In the genomic region with DNA sequence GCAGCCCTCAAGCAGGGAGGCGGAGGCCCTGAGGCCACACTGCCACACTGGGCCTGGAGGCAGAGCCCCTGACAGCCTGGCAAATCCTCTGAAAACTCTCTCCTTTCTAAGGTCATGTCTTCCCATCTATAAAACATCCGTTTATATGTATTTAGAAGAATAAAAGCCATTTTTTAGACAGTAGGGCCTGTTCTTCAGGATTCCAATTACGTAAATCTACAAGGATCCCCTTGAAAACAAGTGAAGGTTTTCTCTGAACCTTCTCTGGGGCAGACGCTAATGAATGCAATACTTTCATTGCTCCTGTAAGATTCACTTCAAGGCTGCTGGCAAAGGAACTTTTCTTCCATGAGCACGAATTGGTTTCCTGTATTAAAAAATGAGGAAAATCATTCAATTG, we compare ENCODE assay signal across 19 cellular contexts. TPM values are rescaled to one million over a fixed set of nuclear protein-coding genes. Genes with fewer than 3 reads are reported as not detected.
DNase-seq lines count a peak whose midpoint lies in the region; ATAC-seq and TF ChIP-seq lines count a peak whose summit lies in the region.
"Had no signal": no experiment of that assay in that cellular context is flagged by ENCODE, and none has a peak within 500 bp of the region (broad histone marks: within the 10 kb centered on the region; RNA-seq: fewer than 3 reads in every experiment).

No MANE protein-coding gene starts in this region.

- H3K36me3 ChIP-seq in SK-N-MC (ENCODE audit: insufficient read depth, low read length) (peaks cover 1% of the 10 kb centered on the region), stomach smooth muscle (ENCODE audit: control insufficient read depth in 2 of 2, insufficient read depth in 2 of 2, low read length in 2 of 2) (peaks cover 51 to 57% of the 10 kb centered on the region in 2 donors)

- H3K27ac ChIP-seq in SK-N-MC (peak overlapping the region; percentile 97), stomach smooth muscle (ENCODE audit: low read length) (peak overlapping the region; percentile 24)
- H3K27ac ChIP-seq: A549, GM23248 had no signal

- no peaks in the 10 kb centered on the region for H3K27me3 ChIP-seq in stomach smooth muscle (ENCODE audit: control insufficient read depth in 1 of 2, insufficient read depth in 2 of 2, low read length in 2 of 2)

- H3K9ac ChIP-seq in SK-N-MC (ENCODE audit: insufficient read length) (peak overlapping the region; percentile 71), stomach smooth muscle (ENCODE audit: low read length in 2 of 2) (no peak overlapping the region)
- H3K9ac ChIP-seq: GM23248 had no signal

- no peak for TF ChIP-seq CTCF in omental fat pad (IDR thresholded peaks at IDR 0.05)

- DNase-seq in COLO829 (ENCODE audit: low spot score) (peak; percentile 72), SK-N-MC (ENCODE audit: low read depth, low spot score) (no peak), NCI-H1417 (lab: John Stamatoyannopoulos, UW) (no peak), iPS-NIHi11 (ENCODE audit: low spot score) (no peak), omental fat pad (ENCODE audit: low spot score) (no peak)
- DNase-seq: 8988T; C1 segment of cervical spinal cord; CD4-positive, CD25-positive, alpha-beta regulatory T cell; CD8-positive, alpha-beta T cell; DMS 273 treated with DMSO at 0.1 percent for 48 hours; DMS79; EL; GDM1; GM23248; H7; HCEC 1CT had no signal

- ATAC-seq in omental fat pad (ENCODE audit: low FRiP score), result no peak
- ATAC-seq: A549; CD8-positive, alpha-beta T cell; GM12878 had no signal

- peaks cover 9% of the 10 kb centered on the region for H3K4me1 ChIP-seq in stomach smooth muscle (ENCODE audit: control insufficient read depth, insufficient read depth, low read length)

- H3K4me3 ChIP-seq in SK-N-MC (peak overlapping the region; percentile 60), stomach smooth muscle (ENCODE audit: low read length in 2 of 2) (no peak overlapping the region)
- H3K4me3 ChIP-seq: A549, GM12878, GM23248 had no signal

- H3K9me3 ChIP-seq in SK-N-MC (ENCODE audit: low read depth, low read length) (no peaks in the 10 kb centered on the region), stomach smooth muscle (ENCODE audit: control insufficient read depth in 2 of 2, low read length in 2 of 2) (no peaks in the 10 kb centered on the region)
- H3K9me3 ChIP-seq: A549 had no signal

RNA-seq across cellular contexts. Expression of a gene that starts 12.8 kb away (rescaled TPM):
- total RNA-seq in omental fat pad, result 10 to 100 TPM; 23.6 to 42.0 (median 35.2) TPM

RNA-seq across cellular contexts. Expression of a gene that starts 35.8 kb away (rescaled TPM):
- total RNA-seq in omental fat pad, result 10 to 100 TPM; 20.4 to 47.1 (median 24.4) TPM

RNA-seq across cellular contexts. Expression of a gene that starts 48.3 kb away (rescaled TPM):
- 10 to 100 TPM; 10.7 to 17.0 (median 13.2) TPM for total RNA-seq in omental fat pad

RNA-seq across cellular contexts. Expression of a gene that starts 53.9 kb away (rescaled TPM):
- total RNA-seq in omental fat pad, result 1 to 10 TPM in 3 of 4 donors, under 1 TPM in 1; 0.48 to 5.6 (median 1.5) TPM
- total RNA-seq: CD8-positive, alpha-beta T cell had no signal
